In the genomic region with DNA sequence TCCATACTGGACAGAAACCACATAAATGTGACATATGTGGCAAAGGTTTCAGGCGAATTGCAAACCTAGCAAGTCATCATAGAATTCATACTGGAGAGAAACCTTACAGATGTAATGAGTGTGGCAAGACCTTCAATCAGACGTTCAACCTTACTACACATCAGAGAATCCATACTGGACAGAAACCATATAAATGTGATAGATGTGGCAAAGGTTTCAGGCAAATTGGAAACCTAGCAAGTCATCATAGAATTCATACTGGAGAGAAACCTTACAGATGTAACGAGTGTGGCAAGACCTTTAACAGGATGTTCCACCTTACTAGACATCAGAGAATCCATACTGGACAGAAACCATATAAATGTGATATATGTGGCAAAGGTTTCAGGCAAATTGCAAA, we compare ENCODE assay signal across 14 cellular contexts. TPM values are rescaled to one million over a fixed set of nuclear protein-coding genes. Genes with fewer than 3 reads are reported as not detected.
DNase-seq lines count a peak whose midpoint lies in the region; FAIRE-seq and TF ChIP-seq lines count a peak whose summit lies in the region.
"Not testable (repeated sequence)": the region's sequence is repeated elsewhere in the genome, so short reads cannot be mapped to it uniquely, and the experiment has no call there.
"Had no signal": no experiment of that assay in that cellular context is flagged by ENCODE, and none has a peak within 500 bp of the region (broad histone marks: within the 10 kb centered on the region; RNA-seq: fewer than 3 reads in every experiment).

No MANE protein-coding gene starts in this region.

- H3K9me3 ChIP-seq in CD8-positive, alpha-beta memory T cell (ENCODE audit: low read length): peaks cover 76% of the 10 kb centered on the region
- H3K9me3 ChIP-seq in duodenal mucosa (ENCODE audit: control insufficient read depth in 1 of 2, low read length in 2 of 2) (peaks cover 73 to 74% of the 10 kb centered on the region in 2 donors), kidney (ENCODE audit: control insufficient read depth in 1 of 2, low read length in 2 of 2) (peaks cover 43 to 83% of the 10 kb centered on the region in 2 donors), muscle layer of colon (ENCODE audit: low read length) (peaks cover 68% of the 10 kb centered on the region)

- H3K27ac Mint-ChIP-seq in CD8-positive, alpha-beta memory T cell: not testable (repeated sequence)

- H3K27me3 ChIP-seq in CD8-positive, alpha-beta memory T cell (ENCODE audit: insufficient read depth, low read length, poor library complexity, severe bottlenecking); duodenal mucosa (ENCODE audit: control insufficient read depth in 1 of 2, insufficient read depth in 2 of 2, low read length in 2 of 2); muscle layer of colon (ENCODE audit: control insufficient read depth in 1 of 2, insufficient read depth in 2 of 2, low read length in 2 of 2); rectal smooth muscle tissue (ENCODE audit: control insufficient read depth, insufficient read depth, low read length): not testable (repeated sequence)

- POLR2A ChIA-PET in CD8-positive, alpha-beta memory T cell (lab: Charles Lee): not testable (repeated sequence)

- peaks cover 59 to 98% (median 97%) of the 10 kb centered on the region in 5 donors for H3K9me3 Mint-ChIP-seq in CD8-positive, alpha-beta memory T cell

- not testable (repeated sequence) for DNase-seq in CD8-positive, alpha-beta memory T cell; kidney

- not testable (repeated sequence) for H3K4me3 Mint-ChIP-seq in CD8-positive, alpha-beta memory T cell

- not testable (repeated sequence) for H3K27ac ChIP-seq in CD8-positive, alpha-beta memory T cell (ENCODE audit: low read depth, low read length); duodenal mucosa (ENCODE audit: low read depth, low read length); kidney (ENCODE audit: low read depth in 2 of 2, low read length in 2 of 2); muscle layer of colon (ENCODE audit: low read depth, low read length); rectal smooth muscle tissue (ENCODE audit: low read depth, low read length)

- H3K9ac ChIP-seq in duodenal mucosa (ENCODE audit: low read depth in 1 of 2, low read length in 2 of 2); kidney (ENCODE audit: low read length in 2 of 2); muscle layer of colon (ENCODE audit: low read length); rectal smooth muscle tissue (ENCODE audit: low read length): not testable (repeated sequence)

- H3K36me3 Mint-ChIP-seq in CD8-positive, alpha-beta memory T cell: peaks cover 23 to 80% (median 74%) of the 10 kb centered on the region in 3 donors

- not testable (repeated sequence) for H3K4me1 ChIP-seq in CD8-positive, alpha-beta memory T cell (ENCODE audit: insufficient read depth, low read length); duodenal mucosa (ENCODE audit: control insufficient read depth in 1 of 2, insufficient read depth in 2 of 2, low read length in 2 of 2); kidney (ENCODE audit: control insufficient read depth in 1 of 2, insufficient read depth in 1 of 2, low read depth in 1 of 2, low read length in 2 of 2); muscle layer of colon (ENCODE audit: insufficient read depth, low read length); rectal smooth muscle tissue (ENCODE audit: control insufficient read depth, insufficient read depth, low read length)

- intact Hi-C loops in kidney (cut with DNase I): not testable (repeated sequence)

- not testable (repeated sequence) for TF ChIP-seq CTCF in kidney (IDR thresholded peaks at IDR 0.05; ENCODE audit: borderline replicate concordance, extremely low read depth, insufficient read depth)

- peak overlapping the region; percentile 2 for H3K4me3 ChIP-seq in CD8-positive, alpha-beta memory T cell (ENCODE audit: low read length)
- H3K4me3 ChIP-seq in duodenal mucosa (ENCODE audit: low read depth in 1 of 2, low read length in 2 of 2) (peak overlapping the region; percentile 33 to 52), kidney (ENCODE audit: low read length in 2 of 2) (peak overlapping the region; percentile 19 to 33), muscle layer of colon (ENCODE audit: low read depth in 1 of 2, low read length in 2 of 2) (peak overlapping the region; percentile 3 to 12), rectal smooth muscle tissue (ENCODE audit: low read length) (peak overlapping the region; percentile 2)

- H3K4me1 Mint-ChIP-seq in CD8-positive, alpha-beta memory T cell: not testable (repeated sequence)

- CTCF ChIA-PET in CD8-positive, alpha-beta memory T cell (lab: Charles Lee): not testable (repeated sequence)

- not testable (repeated sequence) for H3K27me3 Mint-ChIP-seq in CD8-positive, alpha-beta memory T cell

- peaks cover 12% of the 10 kb centered on the region for H3K36me3 ChIP-seq in CD8-positive, alpha-beta memory T cell (ENCODE audit: insufficient read depth, low read length)
- H3K36me3 ChIP-seq in duodenal mucosa (ENCODE audit: control insufficient read depth in 1 of 2, insufficient read depth in 2 of 2, low read length in 2 of 2) (peaks cover 13 to 17% of the 10 kb centered on the region in 2 donors), kidney (ENCODE audit: control insufficient read depth in 1 of 2, insufficient read depth in 2 of 2, low read length in 2 of 2) (peaks cover 3 to 16% of the 10 kb centered on the region in 2 donors), muscle layer of colon (ENCODE audit: insufficient read depth, low read length) (peaks cover 27% of the 10 kb centered on the region), rectal smooth muscle tissue (ENCODE audit: control insufficient read depth, insufficient read depth, low read length) (peaks cover 14% of the 10 kb centered on the region)

- not testable (repeated sequence) for FAIRE-seq in kidney (lab: Jason Lieb, UNC)

RNA-seq across cellular contexts. Expression of gene ZNF665, which starts 18.4 kb away (rescaled TPM):
- total RNA-seq in CD8-positive, alpha-beta memory T cell: 1 to 10 TPM; 5.0 to 5.6 TPM
- polyA plus RNA-seq in CD8-positive, alpha-beta memory T cell: 8.7 TPM
- total RNA-seq in kidney: 5.4 TPM
- 2.2 TPM for polyA plus RNA-seq in kidney (ENCODE audit: insufficient read depth, low read depth, low replicate concordance)
- total RNA-seq: A172, Calu3, G401 had no signal

RNA-seq across cellular contexts. Expression of gene ZNF677, which starts 43.1 kb away (rescaled TPM):
- 1 to 10 TPM; 7.1 to 7.8 TPM for total RNA-seq in CD8-positive, alpha-beta memory T cell
- polyA plus RNA-seq in CD8-positive, alpha-beta memory T cell: 21.2 TPM
- 24.3 TPM for total RNA-seq in kidney
- polyA plus RNA-seq in kidney (ENCODE audit: insufficient read depth, low read depth, low replicate concordance): 6.5 TPM
- total RNA-seq: Calu3, G401 had no signal

RNA-seq across cellular contexts. Expression of gene VN1R2, which starts 46.5 kb away (rescaled TPM):
- not detected for total RNA-seq in CD8-positive, alpha-beta memory T cell
- polyA plus RNA-seq in CD8-positive, alpha-beta memory T cell: not detected
- not detected for total RNA-seq in kidney
- polyA plus RNA-seq in kidney (ENCODE audit: insufficient read depth, low read depth, low replicate concordance): not detected
- total RNA-seq: A172; A673; Calu3; CD4-positive, alpha-beta T cell; Daoy; G401; GM23338; HFFc6 had no signal
- polyA plus RNA-seq: CD14-positive monocyte, GM23338 had no signal

RNA-seq across cellular contexts. Expression of gene ZNF347, which starts 52.7 kb away (rescaled TPM):
- 1 to 10 TPM; 8.0 to 9.5 TPM for total RNA-seq in CD8-positive, alpha-beta memory T cell
- polyA plus RNA-seq in CD8-positive, alpha-beta memory T cell: 7.7 TPM
- 17.6 TPM for total RNA-seq in kidney
- polyA plus RNA-seq in kidney (ENCODE audit: insufficient read depth, low read depth, low replicate concordance): 2.3 TPM
- total RNA-seq: Calu3 had no signal

RNA-seq across cellular contexts. Expression of gene VN1R4, which starts 56.0 kb away (rescaled TPM):
- total RNA-seq in CD8-positive, alpha-beta memory T cell: not detected
- not detected for polyA plus RNA-seq in CD8-positive, alpha-beta memory T cell
- total RNA-seq in kidney: not detected
- polyA plus RNA-seq in kidney (ENCODE audit: insufficient read depth, low read depth, low replicate concordance): not detected
- total RNA-seq: A172; A673; Calu3; CD4-positive, alpha-beta T cell; Daoy; G401; GM23338; HFFc6 had no signal
- polyA plus RNA-seq: CD14-positive monocyte, GM23338 had no signal
